Comparison of ENCODE assay signal across 8 cellular contexts in genomic region chr22:50169774-50170341, GRCh38. TPM values are rescaled to one million over a fixed set of nuclear protein-coding genes. Genes with fewer than 3 reads are reported as not detected.
DNase-seq lines count a peak whose midpoint lies in the region; ATAC-seq, FAIRE-seq and TF ChIP-seq lines count a peak whose summit lies in the region.

No MANE protein-coding gene starts in this region.

- H3K9me3 ChIP-seq in heart right ventricle (no peaks in the 10 kb centered on the region), kidney (ENCODE audit: control insufficient read depth in 1 of 2, low read length in 2 of 2) (no peaks in the 10 kb centered on the region)

- peaks cover 5 to 55% (median 45%) of the 10 kb centered on the region in 7 donors for H3K27me3 ChIP-seq in heart right ventricle

- ATAC-seq in heart right ventricle: no peak

- H3K36me3 ChIP-seq in heart right ventricle (no peaks in the 10 kb centered on the region), kidney (ENCODE audit: control insufficient read depth in 1 of 2, insufficient read depth in 2 of 2, low read length in 2 of 2) (no peaks in the 10 kb centered on the region)

- H3K4me1 ChIP-seq in heart right ventricle: peaks cover 0 to 13% (median 6%) of the 10 kb centered on the region in 9 donors
- H3K4me1 ChIP-seq in kidney (ENCODE audit: control insufficient read depth in 1 of 2, insufficient read depth in 1 of 2, low read depth in 1 of 2, low read length in 2 of 2): peaks cover 0 to 4% of the 10 kb centered on the region in 2 donors

- intact Hi-C loops in heart right ventricle (cut with DNase I): no loop called here
- intact Hi-C loops in kidney (cut with DNase I): no loop called here

- TF ChIP-seq CTCF in C4-2B (conservative IDR thresholded peaks at IDR 0.05): no peak
- 0 out of 2 replicates have a peak, but pooled peaks have one; percentile 25 for TF ChIP-seq CTCF in LNCAP (IDR thresholded peaks at IDR 0.05)
- TF ChIP-seq CTCF in heart right ventricle (IDR thresholded peaks at IDR 0.05): no peak
- no peak for TF ChIP-seq CTCF in kidney (IDR thresholded peaks at IDR 0.05; ENCODE audit: borderline replicate concordance, extremely low read depth, insufficient read depth)

- peak; percentile 84 for DNase-seq in activated CD8-positive, alpha-beta memory T cell treated with anti-CD3 and anti-CD28 coated beads for 24 hours
- DNase-seq in heart right ventricle (no peak), retina (no peak), kidney (no peak), NCI-H446 treated with DMSO at 0.1 percent for 48 hours (lab: John Stamatoyannopoulos, UW) (no peak)
- DNase-seq in stimulated activated CD4-positive, alpha-beta T cell treated with anti-CD3 and anti-CD28 coated beads, Interleukin-4, amount 100 ng/mL, for 1 hour: peak; percentile 70

- WGBS in heart right ventricle, 2 donors: 1% methylated on average over 33 to 69 of the region's 70 CpGs

- no peak for FAIRE-seq in kidney (lab: Jason Lieb, UNC)

- peak overlapping the region in 9 of 10 donors; percentile 28 to 45 (median 40) for H3K4me3 ChIP-seq in heart right ventricle
- no peak overlapping the region for H3K4me3 ChIP-seq in kidney (ENCODE audit: low read length in 2 of 2)

- no peak overlapping the region for H3K9ac ChIP-seq in kidney (ENCODE audit: low read length in 2 of 2)

- peak overlapping the region; percentile 83 for H3K27ac ChIP-seq in C4-2B
- no peak overlapping the region for H3K27ac ChIP-seq in heart right ventricle
- no peak overlapping the region for H3K27ac ChIP-seq in kidney (ENCODE audit: low read depth in 2 of 2, low read length in 2 of 2)

RNA-seq across cellular contexts. Expression of gene PANX2, which starts 0.7 kb away (rescaled TPM):
- total RNA-seq in heart right ventricle (under 1 TPM in 7 of 10 donors, not detected in 3; 0.15 to 0.61 (median 0.22) TPM), kidney (1.0 TPM)
- polyA plus RNA-seq in heart right ventricle (under 1 TPM; 0.07 to 0.09 TPM), kidney (ENCODE audit: insufficient read depth, low read depth, low replicate concordance) (4.3 TPM)

RNA-seq across cellular contexts. Expression of gene TRABD, which starts 15.9 kb away (rescaled TPM):
- total RNA-seq in heart right ventricle (10 to 100 TPM; 13.6 to 24.9 (median 16.4) TPM), kidney (56.3 TPM)
- polyA plus RNA-seq in heart right ventricle (10 to 100 TPM; 31.6 to 40.8 TPM), kidney (ENCODE audit: insufficient read depth, low read depth, low replicate concordance) (34.2 TPM)

RNA-seq across cellular contexts. Expression of gene SELENOO, which starts 31.0 kb away (rescaled TPM):
- total RNA-seq in heart right ventricle (10 to 100 TPM in 9 of 10 donors, 1 to 10 TPM in 1; 9.6 to 24.6 (median 11.9) TPM), kidney (19.7 TPM)
- polyA plus RNA-seq in heart right ventricle (10 to 100 TPM; 22.6 to 29.8 TPM), kidney (ENCODE audit: insufficient read depth, low read depth, low replicate concordance) (42.8 TPM)

Comparison
In these comparisons a context has a peak if more than half of its experiments do, and no peak if none do; other contexts are left out.
1. DNase-seq: peak in activated CD8-positive, alpha-beta memory T cell treated with anti-CD3 and anti-CD28 coated beads for 24 hours (single experiment) and stimulated activated CD4-positive, alpha-beta T cell treated with anti-CD3 and anti-CD28 coated beads, Interleukin-4, amount 100 ng/mL, for 1 hour (single experiment); none in heart right ventricle (0 of 2), retina (single experiment), kidney (single experiment) and NCI-H446 treated with DMSO at 0.1 percent for 48 hours (single experiment).
2. H3K4me3 ChIP-seq: peak in heart right ventricle (9 of 10); none in kidney (0 of 2).